20 cellular contexts compared by ENCODE assay signal in the genomic region with DNA sequence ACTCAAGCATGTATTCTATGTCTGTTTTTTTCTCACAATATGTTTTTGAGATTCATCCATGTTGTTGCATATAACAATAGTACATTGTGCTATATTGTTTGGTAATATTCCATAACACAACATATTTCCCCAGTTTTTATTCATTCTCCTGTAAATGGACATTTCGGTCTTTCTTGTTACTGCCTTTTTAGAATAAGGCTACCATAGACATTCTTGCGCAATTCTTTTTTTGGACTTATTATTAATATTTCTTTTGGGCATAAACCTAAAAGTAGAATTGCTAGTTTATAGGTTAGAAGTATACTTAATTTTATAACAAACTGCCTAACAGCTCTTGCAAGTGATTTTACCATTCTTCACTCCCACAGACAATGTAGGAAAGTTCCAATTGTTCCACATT.
DNase-seq lines count a peak whose midpoint lies in the region; ATAC-seq, FAIRE-seq and TF ChIP-seq lines count a peak whose summit lies in the region.
"Had no signal": no experiment of that assay in that cellular context is flagged by ENCODE, and none has a peak within 500 bp of the region (broad histone marks: within the 10 kb centered on the region; RNA-seq: fewer than 3 reads in every experiment).

No MANE protein-coding gene starts in this region.

- H2AFZ ChIP-seq in HepG2 (ENCODE audit: low read length) (no peak overlapping the region), K562 (ENCODE audit: low read depth, low read length) (no peak overlapping the region)

- H2BK5ac ChIP-seq in mesendoderm (ENCODE audit: low read length) = no peak overlapping the region

- intact Hi-C loops in HepG2 (cut with micrococcal nuclease; ENCODE audit: unreplicated experiment) = no loop called here
- intact Hi-C loops in right lobe of liver (cut with DNase I) = no loop called here
- intact Hi-C loops in K562 (cut with micrococcal nuclease) = no loop called here

- TF ChIP-seq EP300 in HepG2 (IDR thresholded peaks at IDR 0.05; ENCODE audit: low read depth in 2 of 2, low read length in 2 of 2) (no peak), HepG2 (CRISPR knock-in tag; IDR thresholded peaks at IDR 0.05; ENCODE audit: borderline replicate concordance) (no peak), K562 (IDR thresholded peaks at IDR 0.05; ENCODE audit: low read length) (no peak)

- H3K36me3 ChIP-seq in HepG2 (replicated peaks in 1 of 2; ENCODE audit: control insufficient read depth in 1 of 2, insufficient read depth in 2 of 2, low read length in 2 of 2) (no peaks in the 10 kb centered on the region), right lobe of liver (no peaks in the 10 kb centered on the region), K562 (ENCODE audit: control insufficient read depth, insufficient read depth, low read length) (no peaks in the 10 kb centered on the region), mesendoderm (ENCODE audit: control insufficient read depth, insufficient read depth, low read length) (no peaks in the 10 kb centered on the region)
- H3K36me3 ChIP-seq: BLaER1 treated with 17β-estradiol and CSF1 and Interleukin-3, amounts not matched to agents 10 nM and 100 nM had no signal

- no peak for TF ChIP-seq RAD21 in HepG2 (CRISPR knock-in tag; IDR thresholded peaks at IDR 0.05)
- no peak for TF ChIP-seq RAD21 in K562 (CRISPR knock-in tag; conservative IDR thresholded peaks at IDR 0.05 in 1 of 2, IDR thresholded peaks at IDR 0.05 in 1 of 2)

- no peak for ATAC-seq in HepG2
- ATAC-seq in right lobe of liver = no peak
- ATAC-seq in K562 = no peak
- ATAC-seq: A549; CD8-positive, alpha-beta T cell had no signal

- no peaks in the 10 kb centered on the region for H4K20me1 ChIP-seq in HepG2 (ENCODE audit: insufficient read depth, low read length)
- H4K20me1 ChIP-seq in K562 (replicated peaks; ENCODE audit: control insufficient read depth, insufficient read depth, low read length) = no peaks in the 10 kb centered on the region
- H4K20me1 ChIP-seq: BLaER1 treated with 17β-estradiol and CSF1 and Interleukin-3, amounts not matched to agents 10 nM and 100 nM had no signal

- no peak overlapping the region for H3K23ac ChIP-seq in mesendoderm (ENCODE audit: low read length)

- H3K27ac ChIP-seq in HepG2 (ENCODE audit: extremely low read length, insufficient read depth, low read length) (no peak overlapping the region), right lobe of liver (no peak overlapping the region), K562 (ENCODE audit: extremely low read depth, low read depth, low read length) (no peak overlapping the region), mesendoderm (ENCODE audit: low read depth, low read length) (no peak overlapping the region)
- H3K27ac ChIP-seq: 22Rv1; A549; BLaER1 treated with 17β-estradiol and CSF1 and Interleukin-3, amounts not matched to agents 10 nM and 100 nM; C4-2B had no signal

- no peak overlapping the region for H4K8ac ChIP-seq in mesendoderm (ENCODE audit: low read depth, low read length)

- no peaks in the 10 kb centered on the region for H3K4me1 ChIP-seq in HepG2 (ENCODE audit: insufficient read depth, low read length)
- no peaks in the 10 kb centered on the region for H3K4me1 ChIP-seq in right lobe of liver
- no peaks in the 10 kb centered on the region for H3K4me1 ChIP-seq in K562 (replicated peaks in 1 of 2; ENCODE audit: control insufficient read depth in 2 of 2, insufficient read depth in 2 of 2, low read length in 2 of 2)
- no peaks in the 10 kb centered on the region for H3K4me1 ChIP-seq in mesendoderm (ENCODE audit: control insufficient read depth, low read depth, low read length)
- H3K4me1 ChIP-seq: A549, Caco-2 had no signal

- TF ChIP-seq CTCF in HepG2 (CRISPR knock-in tag; IDR thresholded peaks at IDR 0.05) (no peak), right lobe of liver (IDR thresholded peaks at IDR 0.05) (no peak), K562 (IDR thresholded peaks at IDR 0.05 in 2 of 3, conservative IDR thresholded peaks at IDR 0.05 in 1 of 3; ENCODE audit: insufficient read depth in 2 of 3, low read depth in 1 of 3, low read length in 3 of 3) (no peak)

- no peaks in the 10 kb centered on the region for H3K9me1 ChIP-seq in K562 (ENCODE audit: control insufficient read depth, insufficient read depth, low read length)

- no peaks in the 10 kb centered on the region for H3K79me1 ChIP-seq in mesendoderm (ENCODE audit: low read length)

- DNase-seq in HepG2 (ENCODE audit: low spot score) (no peak), right lobe of liver (no peak), K562 (ENCODE audit: extremely low read depth in 1 of 4, low spot score in 3 of 4) (no peak), GOT3 (lab: John Stamatoyannopoulos, UW) (no peak), mesendoderm (no peak)
- DNase-seq: AML-193; Caco-2; Calu3; CD4-positive, alpha-beta T cell; CD8-positive, alpha-beta T cell; DMS79 treated with DMSO at 0.1 percent for 48 hours; GF-D8 had no signal

- H3K27me3 ChIP-seq in HepG2 (ENCODE audit: control insufficient read depth in 1 of 2, insufficient read depth in 2 of 2, low read length in 2 of 2) = no peaks in the 10 kb centered on the region
- H3K27me3 ChIP-seq in right lobe of liver = no peaks in the 10 kb centered on the region
- H3K27me3 ChIP-seq in K562 (ENCODE audit: control insufficient read depth in 2 of 2, insufficient read depth in 2 of 2, low read length in 2 of 2) = no peaks in the 10 kb centered on the region
- H3K27me3 ChIP-seq in mesendoderm (ENCODE audit: insufficient read depth, low read length, poor library complexity) = no peaks in the 10 kb centered on the region
- H3K27me3 ChIP-seq: BLaER1 treated with 17β-estradiol and CSF1 and Interleukin-3, amounts not matched to agents 10 nM and 100 nM had no signal

- no peak overlapping the region for H3K4me2 ChIP-seq in HepG2 (ENCODE audit: low read depth, low read length)
- H3K4me2 ChIP-seq in K562 (ENCODE audit: insufficient read depth, low read length) = no peak overlapping the region
- H3K4me2 ChIP-seq in mesendoderm (ENCODE audit: low read length) = no peak overlapping the region
- H3K4me2 ChIP-seq: A549 had no signal

- TF ChIP-seq POLR2A in HepG2 (IDR thresholded peaks at IDR 0.05; ENCODE audit: insufficient read depth in 1 of 2, low read depth in 2 of 2, low read length in 2 of 2) (no peak), right lobe of liver (IDR thresholded peaks at IDR 0.05) (no peak), K562 (conservative IDR thresholded peaks at IDR 0.05) (no peak)

- no peak overlapping the region for H3K4me3 ChIP-seq in HepG2 (replicated peaks in 1 of 3; ENCODE audit: insufficient read depth in 1 of 3, low read depth in 2 of 3, low read length in 3 of 3)
- H3K4me3 ChIP-seq in right lobe of liver = no peak overlapping the region
- H3K4me3 ChIP-seq in K562 = no peak overlapping the region
- H3K4me3 ChIP-seq in mesendoderm (ENCODE audit: low read length) = no peak overlapping the region
- H3K4me3 ChIP-seq: A549; BLaER1 treated with 17β-estradiol and CSF1 and Interleukin-3, amounts not matched to agents 10 nM and 100 nM had no signal

- H2BK120ac ChIP-seq in mesendoderm (ENCODE audit: low read depth, low read length) = no peak overlapping the region

- no peak overlapping the region for H2AK5ac ChIP-seq in mesendoderm (ENCODE audit: low read length)

- no peak overlapping the region for H4K5ac ChIP-seq in mesendoderm (ENCODE audit: low read length)

- POLR2A ChIA-PET in HepG2 (lab: Yijun Ruan, JAX) (no interaction called here), K562 (lab: Yijun Ruan, JAX) (no interaction called here)

- H3K9ac ChIP-seq in HepG2 (ENCODE audit: insufficient read depth, low read depth, low read length) = no peak overlapping the region
- no peak overlapping the region for H3K9ac ChIP-seq in K562 (ENCODE audit: insufficient read depth in 1 of 2, low read depth in 2 of 2, low read length in 2 of 2)
- H3K9ac ChIP-seq in mesendoderm (ENCODE audit: low read length) = no peak overlapping the region
- H3K9ac ChIP-seq: BLaER1 treated with 17β-estradiol and CSF1 and Interleukin-3, amounts not matched to agents 10 nM and 100 nM had no signal

- H3K18ac ChIP-seq in mesendoderm (ENCODE audit: low read length) = no peak overlapping the region

- in situ Hi-C loops in HepG2 (cut with HindIII; ENCODE audit: extremely low pct_ligation_motif_present, low pct_unique_long_range_greater_than_20kb) = no loop called here
- in situ Hi-C loops in K562 (cut with MboI) = no loop called here

- FAIRE-seq in HepG2 (lab: Jason Lieb, UNC) = no peak
- no peak for FAIRE-seq in K562 (lab: Jason Lieb, UNC)
- FAIRE-seq: A549, D721Med, G401.6, GM12891, GM19239 had no signal

- CTCF ChIA-PET in HepG2 (lab: Yijun Ruan, JAX; ENCODE audit: low intra/inter-chr PET ratio, low total read pairs) (no interaction called here), K562 (lab: Yijun Ruan, JAX; ENCODE audit: low intra/inter-chr PET ratio) (no interaction called here)

- WGBS in HepG2 (ENCODE audit: low lambda C conversion rate) = 65% methylated on average over 2 of the region's 2 CpGs
- 100% methylated on average over 2 of the region's 2 CpGs for WGBS in right lobe of liver (ENCODE audit: insufficient coverage, low coverage, low lambda C conversion rate, missing lambda C conversion rate)
- WGBS in K562 (ENCODE audit: insufficient coverage, low coverage, missing lambda C conversion rate) = 25% methylated on average over 2 of the region's 2 CpGs
- no CpG with 5 or more reads among the region's 2 CpGs for WGBS in mesendoderm (ENCODE audit: extremely low coverage, insufficient coverage, low lambda C conversion rate)

- H2BK15ac ChIP-seq in mesendoderm (replicated peaks; ENCODE audit: low read depth) = no peak overlapping the region

- peaks cover 58% of the 10 kb centered on the region for H3K9me3 ChIP-seq in HepG2 (ENCODE audit: low read length)
- H3K9me3 ChIP-seq in right lobe of liver = no peaks in the 10 kb centered on the region
- no peaks in the 10 kb centered on the region for H3K9me3 ChIP-seq in K562 (replicated peaks; ENCODE audit: control insufficient read depth, insufficient read depth, low read depth, low read length)
- H3K9me3 ChIP-seq: A549, Caco-2 had no signal

- H3K79me2 ChIP-seq in HepG2 (ENCODE audit: insufficient read depth, low read length) (no peaks in the 10 kb centered on the region), K562 (ENCODE audit: control insufficient read depth, insufficient read depth, low read length) (no peaks in the 10 kb centered on the region), mesendoderm (ENCODE audit: control insufficient read depth, insufficient read depth, low read length) (no peaks in the 10 kb centered on the region)

- H3K56ac ChIP-seq in mesendoderm (ENCODE audit: low read length) = no peak overlapping the region

- BruUV-seq in HepG2 (replicated peaks; lab: Mats Ljungman, UMichigan) = no TSS peak
- BruUV-seq in K562 (replicated peaks; lab: Mats Ljungman, UMichigan) = no TSS peak

- no peak overlapping the region for H3K4ac ChIP-seq in mesendoderm (ENCODE audit: low read depth, low read length)

TF ChIP-seq in HepG2, 621 proteins besides CTCF, POLR2A, EP300 and RAD21 (continues in another document):
- TF ChIP-seq CEBPB (IDR thresholded peaks at IDR 0.05; ENCODE audit: borderline replicate concordance, low read depth, low read length) (peak; percentile 57; the same call in 1 of the 2 replicates), ZSCAN22 (CRISPR knock-in tag; IDR thresholded peaks at IDR 0.05) (no peak)

TF ChIP-seq in K562, 482 proteins besides CTCF, POLR2A, EP300 and RAD21 (continues in another document):
- TF ChIP-seq ZSCAN29 (IDR thresholded peaks at IDR 0.05) (no peak), CEBPG (CRISPR knock-in tag; IDR thresholded peaks at IDR 0.05) (no peak), CEBPG (tag; conservative IDR thresholded peaks at IDR 0.05 in 1 of 2, IDR thresholded peaks at IDR 0.05 in 1 of 2) (peak in 1 of 2 experiments; percentile 87; a peak in 2 of 4 replicates)
